8 cellular contexts compared by ENCODE assay signal in genomic region chr6:108565893-108566292, GRCh38. TPM values are rescaled to one million over a fixed set of nuclear protein-coding genes. Genes with fewer than 3 reads are reported as not detected.
DNase-seq lines count a peak whose midpoint lies in the region; ATAC-seq and TF ChIP-seq lines count a peak whose summit lies in the region.

No MANE protein-coding gene starts in this region.

- ATAC-seq in GM18508 (IDR thresholded peaks at IDR 0.05; ENCODE audit: insufficient read depth, unreplicated experiment), result peak; percentile 27
- ATAC-seq in lung (ENCODE audit: insufficient read depth, low FRiP score), result peak; percentile 25

- peak overlapping the region; percentile 57 for H3K27ac ChIP-seq in brain microvascular endothelial cell
- H3K27ac ChIP-seq in lung (ENCODE audit: low read depth in 1 of 2, low read length in 1 of 2), result peak overlapping the region in 1 of 2 donors; percentile 80
- H3K27ac ChIP-seq in vagina, result peak overlapping the region; percentile 99

- 0 to 3% methylated on average over 4 of the region's 4 CpGs for WGBS in lung, 2 donors

- TF ChIP-seq POLR2A in vagina (IDR thresholded peaks at IDR 0.05), result no peak

- no peaks in the 10 kb centered on the region for H3K36me3 ChIP-seq in brain microvascular endothelial cell (replicated peaks)
- peaks cover 9 to 22% of the 10 kb centered on the region in 2 donors for H3K36me3 ChIP-seq in lung (ENCODE audit: control insufficient read depth in 2 of 2, insufficient read depth in 2 of 2, low read length in 2 of 2)
- H3K36me3 ChIP-seq in vagina, result peaks cover 0 to 37% of the 10 kb centered on the region in 2 donors

- intact Hi-C loops in vagina (cut with DNase I), result no loop called here

- in situ Hi-C loops in brain microvascular endothelial cell (cut with HindIII; ENCODE audit: low pct_ligation_motif_present, low sequenced_read_pairs), result no loop called here

- peak; percentile 87 for DNase-seq in LHCN-M2 (ENCODE audit: low read depth)
- no peak for DNase-seq in brain microvascular endothelial cell
- peak; percentile 65 for DNase-seq in lung (ENCODE audit: low spot score)
- no peak for DNase-seq in vagina (ENCODE audit: extremely low spot score in 2 of 2)
- DNase-seq in stimulated activated CD8-positive, alpha-beta memory T cell treated with anti-CD3 and anti-CD28 coated beads, Interleukin-4, amount 100 ng/mL, for 48 hours, result no peak
- no peak for DNase-seq in activated CD4-positive, alpha-beta T cell treated with anti-CD3 and anti-CD28 coated beads, Interleukin-2, amount 50 U/mL, for 4 hours
- DNase-seq in occipital lobe (lab: John Stamatoyannopoulos, UW), result no peak

- TF ChIP-seq CTCF in brain microvascular endothelial cell (IDR thresholded peaks at IDR 0.05; ENCODE audit: low read depth, low read length, missing control alignments) (no peak), lung (IDR thresholded peaks at IDR 0.05; ENCODE audit: control extremely low read depth, extremely low read depth) (no peak), vagina (IDR thresholded peaks at IDR 0.05) (peak in 1 of 3 experiments; percentile 19)

- H3K9me3 ChIP-seq in lung (ENCODE audit: control insufficient read depth in 2 of 2, insufficient read depth in 1 of 2, low read length in 1 of 2) (no peaks in the 10 kb centered on the region), vagina (no peaks in the 10 kb centered on the region)

- H3K27me3 ChIP-seq in brain microvascular endothelial cell (replicated peaks), result no peaks in the 10 kb centered on the region
- no peaks in the 10 kb centered on the region for H3K27me3 ChIP-seq in lung (ENCODE audit: control insufficient read depth, insufficient read depth)
- no peaks in the 10 kb centered on the region for H3K27me3 ChIP-seq in vagina

- H3K4me1 ChIP-seq in lung (ENCODE audit: control insufficient read depth in 2 of 2, insufficient read depth in 2 of 2, low read length in 2 of 2) (peaks cover 11 to 32% of the 10 kb centered on the region in 2 donors), vagina (peaks cover 80% of the 10 kb centered on the region)

- H3K4me3 ChIP-seq in brain microvascular endothelial cell (ENCODE audit: low read depth, low read length) (no peak overlapping the region), lung (no peak overlapping the region), vagina (peak overlapping the region in 1 of 2 donors; percentile 77)

RNA-seq across cellular contexts. Expression of gene FOXO3, which starts 5.2 kb away (rescaled TPM):
- total RNA-seq in LHCN-M2 (2014; rRNA removed) (41.0 and 58.8 TPM in 2 replicates), lung (100 to 1,000 TPM in 1 of 2 donors, 10 to 100 TPM in 1; 57.9 to 101 TPM), vagina (110 TPM), occipital lobe (56.0 TPM)
- 13.6 TPM for polyA plus RNA-seq in LHCN-M2 (2012)
- 10 to 100 TPM; 12.1 to 22.1 TPM for polyA plus RNA-seq in lung

Comparison
In these comparisons a context has a peak if more than half of its experiments do, and no peak if none do; other contexts are left out.
1. DNase-seq: peak in LHCN-M2 (single experiment) and lung (single experiment); none in brain microvascular endothelial cell (single experiment), vagina (0 of 2), stimulated activated CD8-positive, alpha-beta memory T cell treated with anti-CD3 and anti-CD28 coated beads, Interleukin-4, amount 100 ng/mL, for 48 hours (single experiment), activated CD4-positive, alpha-beta T cell treated with anti-CD3 and anti-CD28 coated beads, Interleukin-2, amount 50 U/mL, for 4 hours (0 of 2) and occipital lobe (single experiment).